Comparison of ENCODE assay signal across 8 cellular contexts in genomic region chr3:44339181-44339741, GRCh38. TPM values are rescaled to one million over a fixed set of nuclear protein-coding genes. Genes with fewer than 3 reads are reported as not detected.
DNase-seq lines count a peak whose midpoint lies in the region; ATAC-seq, FAIRE-seq and TF ChIP-seq lines count a peak whose summit lies in the region.

No MANE protein-coding gene starts in this region.

- H3K9me3 ChIP-seq in MM.1S (replicated peaks; ENCODE audit: insufficient read depth, low read length) (no peaks in the 10 kb centered on the region), H1 (ENCODE audit: insufficient read depth in 2 of 2, low read depth in 1 of 2, low read length in 1 of 2) (no peaks in the 10 kb centered on the region), neural cell (ENCODE audit: low read length) (no peaks in the 10 kb centered on the region)

- peak overlapping the region; percentile 39 for H4K5ac ChIP-seq in H1 (ENCODE audit: insufficient read length, low read depth, low read length)

- H3K14ac ChIP-seq in H1 (ENCODE audit: insufficient read length), result no peak overlapping the region

- H3K56ac ChIP-seq in H1 (replicated peaks; ENCODE audit: insufficient read length, low read depth, low read length), result no peak overlapping the region

- no peak for TF ChIP-seq POLR2A in H1 (IDR thresholded peaks at IDR 0.05; ENCODE audit: control extremely low read depth in 1 of 2, low read depth in 2 of 2, low read length in 2 of 2)

- H2AFZ ChIP-seq in MM.1S (ENCODE audit: low read length), result peak overlapping the region; percentile 71
- H2AFZ ChIP-seq in H1 (ENCODE audit: low read length), result no peak overlapping the region
- peak overlapping the region; percentile 83 for H2AFZ ChIP-seq in neural cell (ENCODE audit: low read depth, low read length)

- H3K36me3 Mint-ChIP-seq in CD14-positive monocyte, result peaks cover 1 to 3% of the 10 kb centered on the region in 2 donors

- peak overlapping the region; percentile 99 for H3K4me3 Mint-ChIP-seq in CD14-positive monocyte

- H2BK12ac ChIP-seq in H1 (ENCODE audit: low read depth, low read length), result no peak overlapping the region

- no peak for FAIRE-seq in H1 (lab: Jason Lieb, UNC)

- no peak for TF ChIP-seq RAD21 in H1 (IDR thresholded peaks at IDR 0.05 in 1 of 2, conservative IDR thresholded peaks at IDR 0.05 in 1 of 2; ENCODE audit: low read depth in 2 of 2, low read length in 2 of 2)
- no peak for TF ChIP-seq RAD21 in neural cell (conservative IDR thresholded peaks at IDR 0.05)

- CTCF ChIA-PET in H1 (lab: Charles Lee; ENCODE audit: partially characterized antibody), result interaction anchor here (0.6 to 5.5 kb wide), 2 partner anchors 15 to 19 kb away, joined by 4 to 20 read pairs; no protein-coding TSS in a partner anchor

- no peak overlapping the region for H3K4ac ChIP-seq in H1 (replicated peaks; ENCODE audit: insufficient read length, low read depth, low read length)

- H2AK5ac ChIP-seq in H1 (ENCODE audit: low read depth, low read length), result no peak overlapping the region

- H2BK15ac ChIP-seq in H1 (ENCODE audit: low read length), result no peak overlapping the region

- TF ChIP-seq CTCF in CD14-positive monocyte (IDR thresholded peaks at IDR 0.05), result no peak
- no peak for TF ChIP-seq CTCF in MM.1S (IDR thresholded peaks at IDR 0.05; ENCODE audit: low read length)
- no peak for TF ChIP-seq CTCF in H1 (IDR thresholded peaks at IDR 0.05; ENCODE audit: control extremely low read depth in 1 of 3, insufficient read depth in 1 of 3, low read depth in 1 of 3, low read length in 3 of 3)
- no peak for TF ChIP-seq CTCF in neural cell (IDR thresholded peaks at IDR 0.05; ENCODE audit: poor library complexity, severe bottlenecking)
- no peak for TF ChIP-seq CTCF in omental fat pad (IDR thresholded peaks at IDR 0.05)

- H3K9me3 Mint-ChIP-seq in CD14-positive monocyte, result no peaks in the 10 kb centered on the region

- H2BK5ac ChIP-seq in H1 (ENCODE audit: low read depth, low read length), result no peak overlapping the region

- H3K27me3 ChIP-seq in MM.1S (replicated peaks; ENCODE audit: insufficient read depth, low read length), result no peaks in the 10 kb centered on the region
- H3K27me3 ChIP-seq in H1 (replicated peaks in 1 of 4; ENCODE audit: control insufficient read depth in 3 of 4, extremely low read depth in 1 of 4, insufficient read depth in 3 of 4, low read length in 3 of 4), result no peaks in the 10 kb centered on the region
- H3K27me3 ChIP-seq in neural cell (ENCODE audit: insufficient read depth, low read depth, low read length), result no peaks in the 10 kb centered on the region

- H3K27me3 Mint-ChIP-seq in CD14-positive monocyte (ENCODE audit: low read depth in 3 of 3), result peaks cover 0 to 2% (median 0%) of the 10 kb centered on the region in 3 donors

- H4K20me1 ChIP-seq in MM.1S (ENCODE audit: insufficient read depth, low read length), result no peaks in the 10 kb centered on the region
- H4K20me1 ChIP-seq in H1 (replicated peaks in 1 of 2; ENCODE audit: control insufficient read depth in 1 of 2, insufficient read depth in 2 of 2, low read length in 2 of 2), result no peaks in the 10 kb centered on the region
- no peaks in the 10 kb centered on the region for H4K20me1 ChIP-seq in neural cell (ENCODE audit: insufficient read depth)

- peaks cover 6% of the 10 kb centered on the region; the same call in 1 of the 2 replicates for H3F3A ChIP-seq in MM.1S (ENCODE audit: insufficient read depth, low read length)
- no peaks in the 10 kb centered on the region for H3F3A ChIP-seq in neural cell (ENCODE audit: insufficient read depth, low read length, poor library complexity, severe bottlenecking)

- H3K4me1 ChIP-seq in MM.1S (ENCODE audit: low read length), result peaks cover 7% of the 10 kb centered on the region; the same call in 1 of the 2 replicates
- H3K4me1 ChIP-seq in H1 (replicated peaks in 1 of 4; ENCODE audit: control insufficient read depth in 3 of 4, insufficient read depth in 4 of 4, low read length in 3 of 4), result peaks cover 0 to 6% (median 3%) of the 10 kb centered on the region in 4 experiments; a peak in 4 of 7 replicates

- 36% methylated on average over 7 of the region's 7 CpGs; no CpG with 5 or more reads in 1 of the 2 experiments for WGBS in H1 (ENCODE audit: extremely low coverage in 1 of 2, insufficient coverage in 1 of 2, insufficient read length in 1 of 2, insufficient replicate concordance in 2 of 2, low coverage in 1 of 2, low lambda C conversion rate in 2 of 2, missing lambda C conversion rate in 1 of 2), 2 experiments

- no peaks in the 10 kb centered on the region for H3K36me3 ChIP-seq in MM.1S (replicated peaks; ENCODE audit: insufficient read depth, low read length)
- H3K36me3 ChIP-seq in H1 (ENCODE audit: control insufficient read depth in 2 of 4, insufficient read depth in 4 of 4, low read length in 3 of 4), result peaks cover 0 to 3% (median 0%) of the 10 kb centered on the region in 4 experiments; a peak in 1 of 8 replicates
- no peaks in the 10 kb centered on the region for H3K36me3 ChIP-seq in neural cell (ENCODE audit: insufficient read depth, low read length)

- ATAC-seq in omental fat pad (ENCODE audit: low FRiP score), result no peak
- no peak for ATAC-seq in GM18907 (IDR thresholded peaks at IDR 0.05; ENCODE audit: unreplicated experiment)

- POLR2A ChIA-PET in H1 (lab: Charles Lee; ENCODE audit: partially characterized antibody), result interaction anchor here (0.7 to 2.0 kb wide), 10 partner anchors 20 to 422 kb away, joined by 3 to 7 read pairs (median 3); partner anchors contain the start of genes KIAA1143 and KIF15

- H2BK20ac ChIP-seq in H1 (ENCODE audit: low read length), result no peak overlapping the region

- no peak for DNase-seq in CD14-positive monocyte (ENCODE audit: low spot score)
- DNase-seq in MM.1S, result no peak
- no peak for DNase-seq in H1 (ENCODE audit: low read depth in 1 of 2, low spot score in 2 of 2)
- DNase-seq in NCI-H526 treated with DMSO at 0.1 percent for 48 hours (lab: John Stamatoyannopoulos, UW), result no peak
- DNase-seq in NCI-H526 (lab: John Stamatoyannopoulos, UW), result no peak
- no peak for DNase-seq in omental fat pad (ENCODE audit: low spot score)

- peak overlapping the region; percentile 97 to 99 (median 98) for H3K27ac Mint-ChIP-seq in CD14-positive monocyte

- H3K18ac ChIP-seq in H1 (ENCODE audit: extremely low read depth, low read length), result no peak overlapping the region

- no peak overlapping the region for H2BK120ac ChIP-seq in H1 (replicated peaks; ENCODE audit: low read depth, low read length)

- H3K4me2 ChIP-seq in MM.1S (ENCODE audit: low read depth, low read length) (peak overlapping the region; percentile 82), H1 (ENCODE audit: insufficient read depth in 1 of 2, low read depth in 2 of 2, low read length in 2 of 2) (peak overlapping the region; percentile 70), neural cell (ENCODE audit: low read length) (peak overlapping the region; percentile 96)

- intact Hi-C loops in CD14-positive monocyte (cut with micrococcal nuclease), result loop anchor here (5.0 to 10.0 kb wide), 4 partner anchors 103 to 426 kb away; partner anchors contain the start of genes KIAA1143 (in 1 of the 2) and KIF15 (in 1 of the 2)

- H3K23me2 ChIP-seq in H1 (ENCODE audit: low read depth, low read length), result no peaks in the 10 kb centered on the region

- H3K23ac ChIP-seq in H1 (ENCODE audit: insufficient read length), result no peak overlapping the region

- peak overlapping the region; percentile 78 for H3K4me3 ChIP-seq in MM.1S (ENCODE audit: low read length)
- peak overlapping the region; percentile 58 to 80 (median 71) for H3K4me3 ChIP-seq in H1 (ENCODE audit: extremely low read depth in 1 of 4, insufficient read depth in 2 of 4, low read depth in 3 of 4, low read length in 4 of 4)
- H3K4me3 ChIP-seq in neural cell (ENCODE audit: low read length), result peak overlapping the region; percentile 67

- H3K4me1 Mint-ChIP-seq in CD14-positive monocyte, result peaks cover 26% of the 10 kb centered on the region

- TF ChIP-seq EP300 in H1 (IDR thresholded peaks at IDR 0.05; ENCODE audit: borderline replicate concordance in 1 of 2, low read depth in 2 of 2, low read length in 2 of 2) (no peak), neural cell (conservative IDR thresholded peaks at IDR 0.05; ENCODE audit: poor library complexity, severe bottlenecking) (no peak)

- H3K79me1 ChIP-seq in H1 (ENCODE audit: low read depth, low read length), result no peaks in the 10 kb centered on the region

- H4K8ac ChIP-seq in H1 (ENCODE audit: extremely low read depth, insufficient read depth, low read length), result no peak overlapping the region

- H3K79me2 ChIP-seq in MM.1S (ENCODE audit: low read length) (peaks cover 20% of the 10 kb centered on the region), H1 (ENCODE audit: control insufficient read depth in 1 of 2, insufficient read depth in 2 of 2, low read length in 2 of 2) (peaks cover 0 to 28% of the 10 kb centered on the region in 2 experiments; a peak in 3 of 4 replicates), neural cell (replicated peaks; ENCODE audit: insufficient read depth, low read length) (peaks cover 30% of the 10 kb centered on the region)

- peak overlapping the region; percentile 89; the same call in 1 of the 2 replicates for H3K27ac ChIP-seq in MM.1S (ENCODE audit: low read length)
- 0 out of 2 replicates have a peak overlapping the region, but pooled peaks have one; percentile 95 for H3K27ac ChIP-seq in H1 (ENCODE audit: low read depth, low read length)
- H3K27ac ChIP-seq in neural cell (ENCODE audit: low read length), result peak overlapping the region; percentile 94

- no peak overlapping the region for H4K91ac ChIP-seq in H1 (replicated peaks; ENCODE audit: insufficient read length, low read length)

- H3K9ac ChIP-seq in MM.1S (ENCODE audit: low read length) (peak overlapping the region; percentile 97), H1 (replicated peaks in 1 of 4; ENCODE audit: extremely low read depth in 1 of 4, low read depth in 3 of 4, low read length in 3 of 4) (peak overlapping the region in 2 of 4 experiments; percentile 92; a peak in 5 of 7 replicates), neural cell (ENCODE audit: low read length) (peak overlapping the region; percentile 91)

- no peaks in the 10 kb centered on the region for H3K9me2 ChIP-seq in MM.1S (replicated peaks; ENCODE audit: insufficient read depth, low read length)
- no peaks in the 10 kb centered on the region for H3K9me2 ChIP-seq in neural cell (ENCODE audit: insufficient read depth, low read length)

RNA-seq across cellular contexts. Expression of gene TCAIM, which starts 0.7 kb away (rescaled TPM):
- polyA plus RNA-seq in CD14-positive monocyte (10 to 100 TPM; 20.0 to 26.7 TPM), H1 (2011; rRNA removed) (5.8 and 6.9 TPM in 2 replicates), neural cell (31.2 and 38.1 TPM in 2 replicates)
- 21.7 and 22.1 TPM in 2 replicates for total RNA-seq in H1 (2021; fragmentation: NEBNext Ultra II Directional; extraction: Animal tissue kit (Norgen Biotek cat#: 25700))
- 8.4 TPM for polyA plus RNA-seq in H1 (2011; cell fraction: cytosol; rRNA removed)
- polyA plus RNA-seq in H1 (2011; cell fraction: nucleus; rRNA removed), result 13.9 TPM
- polyA plus RNA-seq in H1 (2012, experiment 1 of 2), result 8.6 to 14.4 TPM (median 10.3 TPM) in 4 replicates
- polyA plus RNA-seq in H1 (2012, experiment 2 of 2), result 2.7 TPM
- 11.7 TPM for polyA plus RNA-seq in H1 (2013, experiment 1 of 2)
- 10.4 TPM for polyA plus RNA-seq in H1 (2013, experiment 2 of 2)
- 13.2 and 19.9 TPM in 2 replicates for polyA minus RNA-seq in H1 (2011; rRNA and poly(A)+ RNA removed)
- polyA minus RNA-seq in H1 (2011; cell fraction: cytosol; rRNA and poly(A)+ RNA removed), result 21.7 TPM
- polyA minus RNA-seq in H1 (2011; cell fraction: nucleus; rRNA and poly(A)+ RNA removed), result 54.0 TPM
- polyA minus RNA-seq in neural cell, result 72.1 and 79.9 TPM in 2 replicates
- total RNA-seq in omental fat pad, result 10 to 100 TPM; 16.2 to 28.7 (median 22.1) TPM
